Comparison of ENCODE assay signal across 30 cellular contexts in the genomic region with DNA sequence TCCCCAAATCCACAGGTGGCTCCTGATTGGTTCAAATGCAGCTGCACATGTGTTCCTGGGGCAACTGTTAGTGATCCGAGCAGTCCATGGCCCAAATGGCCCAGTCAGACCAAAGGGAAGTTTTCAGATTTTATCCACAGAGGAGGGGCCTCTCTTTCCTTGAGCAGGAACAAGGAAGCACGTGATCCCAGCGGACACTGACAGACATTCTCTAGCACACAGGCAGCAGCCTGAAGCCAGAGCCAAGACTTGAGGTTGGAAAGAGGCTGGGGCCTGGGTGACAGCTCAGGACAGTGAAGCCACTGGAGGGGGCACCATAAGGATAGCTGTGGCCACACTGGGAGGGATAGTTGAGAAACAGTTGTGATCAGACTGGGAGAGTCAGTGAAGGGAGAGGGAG. TPM values are rescaled to one million over a fixed set of nuclear protein-coding genes. Genes with fewer than 3 reads are reported as not detected.
"Had no signal": no experiment of that assay in that cellular context is flagged by ENCODE, and none has a peak within 500 bp of the region (broad histone marks: within the 10 kb centered on the region; RNA-seq: fewer than 3 reads in every experiment).

No MANE protein-coding gene starts in this region.

- H3K27ac Mint-ChIP-seq: effector memory CD8-positive, alpha-beta T cell; mesothelial cell of epicardium; naive B cell; natural killer cell treated with Interleukin-12 subunit alpha and Interleukin-12 subunit beta and Interleukin-15 and Interleukin-18, amount 100 ng/mL, for 72 hours; stimulated activated naive B cell treated with anti-CD40 and anti-IgM and Interleukin-4, amounts not matched to agents 10 μg/mL and 1 μg/mL and 100 μg/mL, for 72 hours; stimulated activated naive CD8-positive, alpha-beta T cell treated with anti-CD3 and anti-CD28 coated beads, Interleukin-15, Interleukin-2, amounts not matched to agents 100 ng/mL and 50 ng/mL, for 24 hours had no signal

- DNase-seq: effector memory CD8-positive, alpha-beta T cell; erythroblast; esophagus squamous epithelium; foreskin melanocyte; glutamatergic neuron; heart right ventricle; hippocampal formation; immature natural killer cell; left lung; mesenchymal stem cell; mucosa of descending colon; naive B cell; stimulated activated CD4-positive, alpha-beta T cell treated with anti-CD3 and anti-CD28 coated beads, Interleukin-15, amount 100 ng/mL, for 24 hours; stimulated activated CD4-positive, alpha-beta T cell treated with anti-CD3 and anti-CD28 coated beads, Interleukin-2, amount 100 ng/mL, for 48 hours; stimulated activated naive B cell treated with anti-CD40 and anti-IgM and Interleukin-4, amounts not matched to agents 10 μg/mL and 1 μg/mL and 100 μg/mL, for 72 hours; upper lobe of left lung had no signal

- H3K4me1 ChIP-seq: psoas muscle had no signal

- H3K4me3 ChIP-seq: coronary artery, esophagus squamous epithelium, heart right ventricle, left lung, mucosa of descending colon, psoas muscle, skin epidermis, thoracic aorta, tibial nerve, upper lobe of left lung had no signal

- H3K27me3 ChIP-seq: left lung, tibial nerve, upper lobe of left lung had no signal

- H3K9me3 Mint-ChIP-seq: effector memory CD8-positive, alpha-beta T cell; immature natural killer cell; natural killer cell treated with Interleukin-12 subunit alpha and Interleukin-12 subunit beta and Interleukin-15 and Interleukin-18, amount 100 ng/mL, for 72 hours; stimulated activated naive B cell treated with anti-CD40 and anti-IgM and Interleukin-4, amounts not matched to agents 10 μg/mL and 1 μg/mL and 100 μg/mL, for 72 hours; stimulated activated naive CD8-positive, alpha-beta T cell treated with anti-CD3 and anti-CD28 coated beads, Interleukin-15, Interleukin-2, amounts not matched to agents 100 ng/mL and 50 ng/mL, for 24 hours had no signal

- ATAC-seq: effector memory CD8-positive, alpha-beta T cell; heart right ventricle; left lung; mucosa of descending colon; natural killer cell treated with Interleukin-12 subunit alpha and Interleukin-12 subunit beta and Interleukin-15 and Interleukin-18, amount 100 ng/mL, for 72 hours; psoas muscle; right cardiac atrium; stimulated activated naive B cell treated with anti-CD40 and anti-IgM and Interleukin-4, amounts not matched to agents 10 μg/mL and 1 μg/mL and 100 μg/mL, for 72 hours had no signal

- H3K9me3 ChIP-seq: esophagus squamous epithelium, heart right ventricle, left lung, mucosa of descending colon, psoas muscle, thoracic aorta, tibial nerve, upper lobe of left lung had no signal

- H3K27ac ChIP-seq: coronary artery, esophagus squamous epithelium, heart right ventricle, left lung, psoas muscle, skin epidermis, thoracic aorta, tibial nerve, upper lobe of left lung had no signal

- H3K36me3 ChIP-seq: esophagus squamous epithelium, heart right ventricle, left lung, thoracic aorta, tibial nerve, upper lobe of left lung had no signal

- H3K27me3 Mint-ChIP-seq: effector memory CD8-positive, alpha-beta T cell; stimulated activated naive CD8-positive, alpha-beta T cell treated with anti-CD3 and anti-CD28 coated beads, Interleukin-15, Interleukin-2, amounts not matched to agents 100 ng/mL and 50 ng/mL, for 24 hours had no signal

- H3K4me3 Mint-ChIP-seq: effector memory CD8-positive, alpha-beta T cell; immature natural killer cell; mesothelial cell of epicardium; natural killer cell treated with Interleukin-12 subunit alpha and Interleukin-12 subunit beta and Interleukin-15 and Interleukin-18, amount 100 ng/mL, for 72 hours; neural crest cell; stimulated activated naive B cell treated with anti-CD40 and anti-IgM and Interleukin-4, amounts not matched to agents 10 μg/mL and 1 μg/mL and 100 μg/mL, for 72 hours; stimulated activated naive CD8-positive, alpha-beta T cell treated with anti-CD3 and anti-CD28 coated beads, Interleukin-15, Interleukin-2, amounts not matched to agents 100 ng/mL and 50 ng/mL, for 24 hours had no signal

- H3K36me3 Mint-ChIP-seq: immature natural killer cell; mesothelial cell of epicardium; naive B cell; natural killer cell treated with Interleukin-12 subunit alpha and Interleukin-12 subunit beta and Interleukin-15 and Interleukin-18, amount 100 ng/mL, for 72 hours had no signal

RNA-seq across cellular contexts. Expression of gene PNMA6E, which starts 6.6 kb away (rescaled TPM):
- total RNA-seq: dermis microvascular lymphatic vessel endothelial cell; esophagus squamous epithelium; heart right ventricle; left lung; lung microvascular endothelial cell; mesothelial cell of epicardium; mucosa of descending colon; natural killer cell treated with Interleukin-12 subunit alpha and Interleukin-12 subunit beta and Interleukin-15 and Interleukin-18, amount 100 ng/mL, for 72 hours; neural crest cell; osteocyte; psoas muscle; right cardiac atrium; thoracic aorta; tibial nerve had no signal
- polyA plus RNA-seq: heart right ventricle, immature natural killer cell, keratinocyte, psoas muscle, right cardiac atrium had no signal
